15 cellular contexts compared by ENCODE assay signal in the genomic region with DNA sequence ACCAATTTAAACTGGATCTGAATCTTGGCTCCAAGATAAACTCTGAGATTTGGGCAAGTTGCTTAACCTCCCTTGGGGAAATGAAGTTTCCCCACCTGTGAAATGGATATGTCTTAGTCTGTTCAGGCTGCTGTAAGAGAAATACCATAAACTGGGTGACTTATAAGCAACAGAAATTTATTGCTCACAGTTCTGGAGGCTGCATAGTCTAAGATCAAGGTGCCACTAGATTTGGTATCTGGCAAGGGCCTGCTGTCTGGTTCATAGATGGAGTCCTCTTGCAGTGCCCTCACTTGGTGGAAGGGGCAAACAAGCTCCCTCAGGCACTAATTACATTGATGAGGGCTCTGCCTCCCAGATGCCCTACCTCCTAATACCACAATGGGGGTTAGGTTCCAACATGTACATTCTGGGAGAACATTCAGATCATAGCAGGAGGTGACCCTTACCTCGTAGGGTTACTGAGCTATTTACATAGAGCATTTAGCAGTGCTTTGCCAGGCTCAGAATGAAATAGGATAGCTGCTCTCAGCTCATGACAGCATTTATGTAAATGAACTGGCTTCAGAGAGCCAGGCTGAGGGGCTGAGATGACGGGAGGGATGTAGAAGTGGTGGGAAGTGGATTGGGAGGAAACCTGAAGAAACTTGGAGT.
A peak's percentile ranks its signal among the peaks of the same experiment; 100 is the strongest.
DNase-seq lines count a peak whose midpoint lies in the region; ATAC-seq and TF ChIP-seq lines count a peak whose summit lies in the region.
"Had no signal": no experiment of that assay in that cellular context is flagged by ENCODE, and none has a peak within 500 bp of the region (broad histone marks: within the 10 kb centered on the region; RNA-seq: fewer than 3 reads in every experiment).

No MANE protein-coding gene starts in this region.

- peaks cover 39% of the 10 kb centered on the region; the same call in 1 of the 2 replicates for H3K79me2 ChIP-seq in Loucy (ENCODE audit: insufficient read depth, low read length)

- H3K9me2 ChIP-seq in Loucy (replicated peaks; ENCODE audit: low read depth, low read length): no peaks in the 10 kb centered on the region

- H3F3A ChIP-seq in Loucy (ENCODE audit: low read depth): no peaks in the 10 kb centered on the region

- no peaks in the 10 kb centered on the region for H3K9me3 ChIP-seq in Loucy (ENCODE audit: insufficient read depth, low read depth, low read length)
- H3K9me3 ChIP-seq: mucosa of descending colon had no signal

- peaks cover 28% of the 10 kb centered on the region for H3K4me1 ChIP-seq in Loucy (ENCODE audit: insufficient read depth, low read length, poor library complexity, severe bottlenecking)

- H2AFZ ChIP-seq in Loucy (ENCODE audit: low read length): no peak overlapping the region

- DNase-seq in NCI-H345 treated with DMSO at 0.1 percent for 48 hours (lab: John Stamatoyannopoulos, UW; ENCODE audit: unreplicated experiment) (peak; percentile 51), choroid plexus epithelial cell (ENCODE audit: low read depth) (peak; percentile 35), SKM-1 (lab: John Stamatoyannopoulos, UW; ENCODE audit: unreplicated experiment) (no peak), NCI-H774 (lab: John Stamatoyannopoulos, UW) (no peak)
- DNase-seq: activated CD4-positive, alpha-beta T cell treated with anti-CD3 and anti-CD28 coated beads for 36 hours; activated naive CD8-positive, alpha-beta T cell treated with anti-CD3 and anti-CD28 coated beads for 36 hours; activated T-cell treated with anti-CD3 and anti-CD28 coated beads for 4 hours; CD4-positive, alpha-beta memory T cell; central memory CD4-positive, alpha-beta T cell; mucosa of descending colon; PC-3; stimulated activated CD8-positive, alpha-beta memory T cell treated with anti-CD3 and anti-CD28 coated beads, Interleukin-4, amount 100 ng/mL, for 48 hours had no signal

- peak overlapping the region; percentile 25 for H3K27ac ChIP-seq in temporal lobe (ENCODE audit: low read depth, low read length)

- TF ChIP-seq CTCF in Loucy (conservative IDR thresholded peaks at IDR 0.05; ENCODE audit: low read length) (peak; percentile 32), choroid plexus epithelial cell (conservative IDR thresholded peaks at IDR 0.05; ENCODE audit: low read depth, low read length) (no peak)

- H3K4me2 ChIP-seq in Loucy (ENCODE audit: low read depth, low read length, poor library complexity, severe bottlenecking): no peak overlapping the region

- no peaks in the 10 kb centered on the region for H3K27me3 ChIP-seq in Loucy (ENCODE audit: insufficient read depth, low read length, poor library complexity, severe bottlenecking)

- ATAC-seq in GM19035 (IDR thresholded peaks at IDR 0.05; ENCODE audit: unreplicated experiment): no peak
- ATAC-seq: activated CD4-positive, alpha-beta T cell treated with anti-CD3 and anti-CD28 coated beads for 36 hours; mucosa of descending colon; PC-3 had no signal

- no peak overlapping the region for H3K9ac ChIP-seq in Loucy (ENCODE audit: low read depth, low read length, poor library complexity, severe bottlenecking)

- H3K4me3 ChIP-seq in Loucy (ENCODE audit: low read length, poor library complexity, severe bottlenecking): no peak overlapping the region
- no peak overlapping the region for H3K4me3 ChIP-seq in choroid plexus epithelial cell (ENCODE audit: low read depth, low read length)
- H3K4me3 ChIP-seq: mucosa of descending colon had no signal

- H3K36me3 ChIP-seq in Loucy (ENCODE audit: insufficient read depth, low read length): peaks cover 12% of the 10 kb centered on the region; the same call in 1 of the 2 replicates

- H4K20me1 ChIP-seq in Loucy (ENCODE audit: insufficient read depth, low read length, poor library complexity, severe bottlenecking): no peaks in the 10 kb centered on the region

Comparison
In these comparisons a context has a peak if more than half of its experiments do, and no peak if none do; other contexts are left out.
1. DNase-seq: peak in NCI-H345 treated with DMSO at 0.1 percent for 48 hours (single experiment) and choroid plexus epithelial cell (single experiment); none in SKM-1 (single experiment) and NCI-H774 (single experiment).